ENCODE assay signal across 10 cellular contexts in genomic region chr7:11373546-11374142, GRCh38.
DNase-seq lines count a peak whose midpoint lies in the region; ATAC-seq and TF ChIP-seq lines count a peak whose summit lies in the region.
"Had no signal": no experiment of that assay in that cellular context is flagged by ENCODE, and none has a peak within 500 bp of the region (broad histone marks: within the 10 kb centered on the region; RNA-seq: fewer than 3 reads in every experiment).

No MANE protein-coding gene starts in this region.

- H3K27ac Mint-ChIP-seq in stimulated activated naive CD8-positive, alpha-beta T cell treated with anti-CD3 and anti-CD28 coated beads, Interleukin-15, amount 100 ng/mL, for 72 hours: no peak overlapping the region

- intact Hi-C loops in heart left ventricle (cut with DNase I): no loop called here
- intact Hi-C loops in left ventricle myocardium superior (cut with micrococcal nuclease): no loop called here
- intact Hi-C loops in dorsolateral prefrontal cortex (cut with DNase I): no loop called here

- TF ChIP-seq POLR2A in heart left ventricle (IDR thresholded peaks at IDR 0.05) (no peak), tibial nerve (IDR thresholded peaks at IDR 0.05) (no peak)

- peaks cover 1% of the 10 kb centered on the region for H3K27me3 Mint-ChIP-seq in stimulated activated naive CD8-positive, alpha-beta T cell treated with anti-CD3 and anti-CD28 coated beads, Interleukin-15, amount 100 ng/mL, for 72 hours

- no peak overlapping the region for H3K4me3 ChIP-seq in heart left ventricle
- H3K4me3 ChIP-seq in dorsolateral prefrontal cortex: no peak overlapping the region
- no peak overlapping the region for H3K4me3 ChIP-seq in tibial nerve
- H3K4me3 ChIP-seq: SK-N-MC had no signal

- DNase-seq in heart left ventricle (no peak), left ventricle myocardium superior (no peak), NCI-H2227 (lab: John Stamatoyannopoulos, UW; ENCODE audit: unreplicated experiment) (peak; percentile 37), dorsolateral prefrontal cortex (no peak), tibial nerve (ENCODE audit: low spot score in 2 of 2) (no peak), NCI-H774 (lab: John Stamatoyannopoulos, UW) (no peak)
- DNase-seq in stimulated activated naive CD8-positive, alpha-beta T cell treated with anti-CD3 and anti-CD28 coated beads, Interleukin-15, amount 100 ng/mL, for 72 hours: no peak
- DNase-seq: stimulated activated CD8-positive, alpha-beta memory T cell treated with anti-CD3 and anti-CD28 coated beads, Interleukin-4, amount 100 ng/mL, for 48 hours had no signal

- H3K4me1 Mint-ChIP-seq in stimulated activated naive CD8-positive, alpha-beta T cell treated with anti-CD3 and anti-CD28 coated beads, Interleukin-15, amount 100 ng/mL, for 72 hours: no peaks in the 10 kb centered on the region

- no peak overlapping the region for H3K4me3 Mint-ChIP-seq in stimulated activated naive CD8-positive, alpha-beta T cell treated with anti-CD3 and anti-CD28 coated beads, Interleukin-15, amount 100 ng/mL, for 72 hours

- WGBS in heart left ventricle, 4 donors: 76 to 85% (median 79%) methylated on average over 2 of the region's 2 CpGs
- WGBS in tibial nerve, 2 donors: 71 to 76% methylated on average over 2 of the region's 2 CpGs

- H3K27ac ChIP-seq in heart left ventricle (no peak overlapping the region), dorsolateral prefrontal cortex (no peak overlapping the region), tibial nerve (no peak overlapping the region)
- H3K27ac ChIP-seq: SK-N-MC had no signal

- H3K36me3 ChIP-seq in heart left ventricle: no peaks in the 10 kb centered on the region
- no peaks in the 10 kb centered on the region for H3K36me3 ChIP-seq in tibial nerve

- no peaks in the 10 kb centered on the region for H3K4me1 ChIP-seq in heart left ventricle
- no peaks in the 10 kb centered on the region for H3K4me1 ChIP-seq in tibial nerve

- H3K27me3 ChIP-seq in heart left ventricle (no peaks in the 10 kb centered on the region), dorsolateral prefrontal cortex (no peaks in the 10 kb centered on the region), tibial nerve (no peaks in the 10 kb centered on the region)

- H3K9me3 ChIP-seq in heart left ventricle: no peaks in the 10 kb centered on the region
- no peaks in the 10 kb centered on the region for H3K9me3 ChIP-seq in tibial nerve

- ATAC-seq in heart left ventricle: no peak
- ATAC-seq in left ventricle myocardium superior: no peak
- no peak for ATAC-seq in stimulated activated naive CD8-positive, alpha-beta T cell treated with anti-CD3 and anti-CD28 coated beads, Interleukin-15, amount 100 ng/mL, for 72 hours
- no peak for ATAC-seq in HG02571 (IDR thresholded peaks at IDR 0.05; ENCODE audit: unreplicated experiment)

- no peaks in the 10 kb centered on the region for H3K9me3 Mint-ChIP-seq in stimulated activated naive CD8-positive, alpha-beta T cell treated with anti-CD3 and anti-CD28 coated beads, Interleukin-15, amount 100 ng/mL, for 72 hours

- peak in 11 of 12 donors; percentile 15 to 58 (median 25) for TF ChIP-seq CTCF in heart left ventricle (IDR thresholded peaks at IDR 0.05)
- TF ChIP-seq CTCF in dorsolateral prefrontal cortex (IDR thresholded peaks at IDR 0.05 in 54 of 56, conservative IDR thresholded peaks at IDR 0.05 in 2 of 56; ENCODE audit: low read depth in 1 of 56, partially characterized antibody in 56 of 56): peak in 50 of 56 donors; percentile 26 to 64 (median 42)
- peak in 4 of 5 experiments; percentile 8 to 32 (median 17) for TF ChIP-seq CTCF in tibial nerve (IDR thresholded peaks at IDR 0.05)

- no peak for TF ChIP-seq EP300 in tibial nerve (IDR thresholded peaks at IDR 0.05)
